15 cellular contexts compared by ENCODE assay signal in the genomic region with DNA sequence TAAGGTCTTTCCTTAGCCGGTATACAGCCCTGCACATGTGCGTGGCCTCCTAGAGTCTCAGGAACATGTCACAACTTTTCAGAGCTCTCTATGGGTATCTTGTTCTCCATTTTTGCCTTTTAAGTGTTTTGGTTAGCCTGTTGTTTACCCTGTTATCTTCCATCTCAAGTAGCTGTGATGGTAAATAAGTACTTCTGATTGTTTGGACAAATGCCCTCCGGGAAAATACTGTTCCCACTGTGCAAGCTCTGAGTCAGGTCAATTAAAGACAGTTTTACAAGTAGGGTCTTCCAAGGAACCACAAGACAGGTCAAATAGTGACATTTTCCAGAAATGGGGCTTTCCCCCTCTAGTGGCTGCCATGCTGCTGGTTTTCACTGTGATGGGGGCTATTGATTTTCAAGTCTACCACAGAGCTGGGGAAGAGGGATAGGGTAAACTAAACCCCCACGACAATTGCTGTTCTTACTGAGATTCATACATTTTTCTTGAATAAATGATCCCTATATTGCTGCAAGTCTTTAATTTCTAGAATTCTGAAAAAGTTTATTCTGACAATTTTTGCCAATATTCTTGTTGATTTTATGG. TPM values are rescaled to one million over a fixed set of nuclear protein-coding genes. Genes with fewer than 3 reads are reported as not detected.
DNase-seq lines count a peak whose midpoint lies in the region; ATAC-seq and TF ChIP-seq lines count a peak whose summit lies in the region.
"Had no signal": no experiment of that assay in that cellular context is flagged by ENCODE, and none has a peak within 500 bp of the region (broad histone marks: within the 10 kb centered on the region; RNA-seq: fewer than 3 reads in every experiment).

No MANE protein-coding gene starts in this region.

- H2AFZ ChIP-seq in hepatocyte: peak overlapping the region; percentile 37

- ATAC-seq in RWPE2 (ENCODE audit: low read depth): no peak
- ATAC-seq in natural killer cell treated with Interleukin-12 subunit alpha and Interleukin-12 subunit beta and Interleukin-15 and Interleukin-18, amount 100 ng/mL, for 72 hours: no peak
- ATAC-seq: effector memory CD8-positive, alpha-beta T cell had no signal

- H3K79me2 ChIP-seq in hepatocyte: peaks cover 3% of the 10 kb centered on the region

- 38% methylated on average over 4 of the region's 4 CpGs for WGBS in hepatocyte (ENCODE audit: low lambda C conversion rate, missing lambda C conversion rate)

- in situ Hi-C loops in HAP-1 (cut with MboI; ENCODE audit: low sequenced_read_pairs): no loop called here

- CTCF ChIA-PET in Caco-2 (lab: Charles Lee): interaction anchor here (0.6 to 1.6 kb wide), 3 partner anchors 32 to 58 kb away, joined by 3 to 12 read pairs (median 3); no protein-coding TSS in a partner anchor
- CTCF ChIA-PET in activated naive CD4-positive, alpha-beta T cell treated with anti-CD3 and anti-CD28 coated beads for 36 hours (lab: Charles Lee): interaction anchor here (0.7 to 0.9 kb wide), 2 partner anchors 91 to 134 kb away, joined by 3 read pairs; no protein-coding TSS in a partner anchor

- intact Hi-C loops in Caco-2 (cut with micrococcal nuclease; ENCODE audit: unreplicated experiment): no loop called here
- intact Hi-C loops in activated naive CD4-positive, alpha-beta T cell treated with anti-CD3 and anti-CD28 coated beads for 36 hours (cut with micrococcal nuclease): no loop called here

- no peaks in the 10 kb centered on the region for H3K27me3 Mint-ChIP-seq in Caco-2 (ENCODE audit: insufficient read depth, unreplicated experiment)
- no peaks in the 10 kb centered on the region for H3K27me3 Mint-ChIP-seq in activated naive CD4-positive, alpha-beta T cell treated with anti-CD3 and anti-CD28 coated beads for 36 hours (ENCODE audit: low read depth)
- peaks cover 0 to 2% of the 10 kb centered on the region in 2 donors for H3K27me3 Mint-ChIP-seq in natural killer cell treated with Interleukin-12 subunit alpha and Interleukin-12 subunit beta and Interleukin-15 and Interleukin-18, amount 100 ng/mL, for 72 hours
- H3K27me3 Mint-ChIP-seq: effector memory CD8-positive, alpha-beta T cell; memory B cell had no signal

- H3K4me1 ChIP-seq in Caco-2 (peaks cover 2% of the 10 kb centered on the region), HAP-1 (peaks cover 18% of the 10 kb centered on the region), RWPE2 (ENCODE audit: insufficient read depth, poor library complexity, severe bottlenecking) (peaks cover 17% of the 10 kb centered on the region), hepatocyte (ENCODE audit: insufficient read depth) (peaks cover 6% of the 10 kb centered on the region)

- BruUV-seq in Caco-2 (replicated peaks; lab: Mats Ljungman, UMichigan): no TSS peak

- no peak overlapping the region for H3K4me2 ChIP-seq in hepatocyte

- no peak overlapping the region for H3K27ac Mint-ChIP-seq in Caco-2 (ENCODE audit: unreplicated experiment)
- no peak overlapping the region for H3K27ac Mint-ChIP-seq in activated naive CD4-positive, alpha-beta T cell treated with anti-CD3 and anti-CD28 coated beads for 36 hours
- no peak overlapping the region for H3K27ac Mint-ChIP-seq in natural killer cell treated with Interleukin-12 subunit alpha and Interleukin-12 subunit beta and Interleukin-15 and Interleukin-18, amount 100 ng/mL, for 72 hours

- no peaks in the 10 kb centered on the region for H4K20me1 ChIP-seq in hepatocyte (ENCODE audit: insufficient read depth, poor library complexity, severe bottlenecking)

- H3K9me3 ChIP-seq in Caco-2: no peaks in the 10 kb centered on the region
- no peaks in the 10 kb centered on the region for H3K9me3 ChIP-seq in HAP-1
- no peaks in the 10 kb centered on the region for H3K9me3 ChIP-seq in RWPE2 (ENCODE audit: severe bottlenecking)
- H3K9me3 ChIP-seq in hepatocyte (ENCODE audit: low read depth): no peaks in the 10 kb centered on the region

- H3K4me3 ChIP-seq in Caco-2 (ENCODE audit: low read depth, low read length) (no peak overlapping the region), HAP-1 (no peak overlapping the region), RWPE2 (ENCODE audit: severe bottlenecking) (no peak overlapping the region), hepatocyte (no peak overlapping the region)

- H3K36me3 ChIP-seq in Caco-2 (ENCODE audit: control insufficient read depth, insufficient read depth, low read length) (no peaks in the 10 kb centered on the region), HAP-1 (replicated peaks) (no peaks in the 10 kb centered on the region), RWPE2 (ENCODE audit: low read depth) (no peaks in the 10 kb centered on the region), hepatocyte (replicated peaks; ENCODE audit: insufficient read depth, low read depth) (no peaks in the 10 kb centered on the region)

- POLR2A ChIA-PET in Caco-2 (lab: Charles Lee): no interaction called here

- peak in 1 of 2 experiments; percentile 25 for DNase-seq in Caco-2
- peak; percentile 24 to 36 for DNase-seq in HAP-1 (ENCODE audit: low spot score in 2 of 2)
- DNase-seq in RWPE2 (ENCODE audit: low spot score): no peak
- DNase-seq in hepatocyte (ENCODE audit: low spot score): no peak
- no peak for DNase-seq in activated naive CD4-positive, alpha-beta T cell treated with anti-CD3 and anti-CD28 coated beads for 36 hours
- DNase-seq in natural killer cell treated with Interleukin-12 subunit alpha and Interleukin-12 subunit beta and Interleukin-15 and Interleukin-18, amount 100 ng/mL, for 72 hours (ENCODE audit: low spot score): no peak
- no peak for DNase-seq in NCI-H2107 treated with DMSO at 0.1 percent for 48 hours (lab: John Stamatoyannopoulos, UW; ENCODE audit: unreplicated experiment)
- DNase-seq in NCI-H2081 (lab: John Stamatoyannopoulos, UW): no peak
- DNase-seq: amniotic stem cell; DMS153; effector memory CD8-positive, alpha-beta T cell; NCI-H2029 treated with DMSO at 0.1 percent for 48 hours; posterior cingulate gyrus; stimulated activated CD4-positive, alpha-beta T cell treated with anti-CD3 and anti-CD28 coated beads, Interleukin-4, amount 100 ng/mL, for 4 hours had no signal

- H3K9me2 ChIP-seq in hepatocyte (replicated peaks; ENCODE audit: insufficient read depth): no peaks in the 10 kb centered on the region

- H3K9me3 Mint-ChIP-seq in Caco-2 (ENCODE audit: unreplicated experiment): no peaks in the 10 kb centered on the region
- H3K9me3 Mint-ChIP-seq in activated naive CD4-positive, alpha-beta T cell treated with anti-CD3 and anti-CD28 coated beads for 36 hours: no peaks in the 10 kb centered on the region
- no peaks in the 10 kb centered on the region for H3K9me3 Mint-ChIP-seq in natural killer cell treated with Interleukin-12 subunit alpha and Interleukin-12 subunit beta and Interleukin-15 and Interleukin-18, amount 100 ng/mL, for 72 hours
- H3K9me3 Mint-ChIP-seq: effector memory CD8-positive, alpha-beta T cell; memory B cell had no signal

- H3K27ac ChIP-seq in RWPE2 (ENCODE audit: poor library complexity, severe bottlenecking) (no peak overlapping the region), hepatocyte (peak overlapping the region; percentile 31)

- H3K27me3 ChIP-seq in Caco-2 (replicated peaks; ENCODE audit: control insufficient read depth, insufficient read depth, low read length): no peaks in the 10 kb centered on the region
- no peaks in the 10 kb centered on the region for H3K27me3 ChIP-seq in HAP-1 (ENCODE audit: low read depth)
- H3K27me3 ChIP-seq in RWPE2 (ENCODE audit: insufficient read depth, poor library complexity, severe bottlenecking): no peaks in the 10 kb centered on the region
- no peaks in the 10 kb centered on the region for H3K27me3 ChIP-seq in hepatocyte

- peak; percentile 30 to 64 for TF ChIP-seq CTCF in Caco-2 (IDR thresholded peaks at IDR 0.05; ENCODE audit: insufficient read depth in 1 of 2, low read depth in 1 of 2, low read length in 1 of 2, severe bottlenecking in 1 of 2, unreplicated experiment in 1 of 2)
- TF ChIP-seq CTCF in RWPE2 (IDR thresholded peaks at IDR 0.05; ENCODE audit: poor library complexity, severe bottlenecking): peak; percentile 23
- peak; percentile 17 for TF ChIP-seq CTCF in hepatocyte (IDR thresholded peaks at IDR 0.05; ENCODE audit: poor library complexity)

- no peak overlapping the region for H3K4me3 Mint-ChIP-seq in Caco-2 (ENCODE audit: unreplicated experiment)
- no peak overlapping the region for H3K4me3 Mint-ChIP-seq in activated naive CD4-positive, alpha-beta T cell treated with anti-CD3 and anti-CD28 coated beads for 36 hours
- H3K4me3 Mint-ChIP-seq in natural killer cell treated with Interleukin-12 subunit alpha and Interleukin-12 subunit beta and Interleukin-15 and Interleukin-18, amount 100 ng/mL, for 72 hours: no peak overlapping the region
- H3K4me3 Mint-ChIP-seq: effector memory CD8-positive, alpha-beta T cell; memory B cell had no signal

- peaks cover 10% of the 10 kb centered on the region for H3K36me3 Mint-ChIP-seq in Caco-2 (ENCODE audit: insufficient read depth, unreplicated experiment)
- no peaks in the 10 kb centered on the region for H3K36me3 Mint-ChIP-seq in activated naive CD4-positive, alpha-beta T cell treated with anti-CD3 and anti-CD28 coated beads for 36 hours (ENCODE audit: low read depth)
- no peaks in the 10 kb centered on the region for H3K36me3 Mint-ChIP-seq in natural killer cell treated with Interleukin-12 subunit alpha and Interleukin-12 subunit beta and Interleukin-15 and Interleukin-18, amount 100 ng/mL, for 72 hours

- no peaks in the 10 kb centered on the region for H3K4me1 Mint-ChIP-seq in Caco-2 (ENCODE audit: low read depth, unreplicated experiment)
- peaks cover 22% of the 10 kb centered on the region for H3K4me1 Mint-ChIP-seq in activated naive CD4-positive, alpha-beta T cell treated with anti-CD3 and anti-CD28 coated beads for 36 hours (ENCODE audit: low read depth)
- peaks cover 9 to 12% of the 10 kb centered on the region in 2 donors for H3K4me1 Mint-ChIP-seq in natural killer cell treated with Interleukin-12 subunit alpha and Interleukin-12 subunit beta and Interleukin-15 and Interleukin-18, amount 100 ng/mL, for 72 hours (ENCODE audit: low read depth in 2 of 2)

RNA-seq across cellular contexts. Expression of a gene that starts 4.3 kb away (rescaled TPM):
- 2.1 and 2.6 TPM in 2 replicates for total RNA-seq in Caco-2 (2022)
- total RNA-seq in hepatocyte: 10.0 TPM in 2 replicates
- 11.4 and 12.1 TPM in 2 replicates for polyA plus RNA-seq in hepatocyte
- total RNA-seq in activated naive CD4-positive, alpha-beta T cell treated with anti-CD3 and anti-CD28 coated beads for 36 hours: 1 to 10 TPM; 5.1 to 5.5 TPM
- 1 to 10 TPM; 2.3 to 3.1 TPM for total RNA-seq in natural killer cell treated with Interleukin-12 subunit alpha and Interleukin-12 subunit beta and Interleukin-15 and Interleukin-18, amount 100 ng/mL, for 72 hours

Comparison
In these comparisons a context has a peak if more than half of its experiments do, and no peak if none do; other contexts are left out.
1. DNase-seq: peak in HAP-1 (2 of 2); none in RWPE2 (single experiment), hepatocyte (single experiment), activated naive CD4-positive, alpha-beta T cell treated with anti-CD3 and anti-CD28 coated beads for 36 hours (single experiment), natural killer cell treated with Interleukin-12 subunit alpha and Interleukin-12 subunit beta and Interleukin-15 and Interleukin-18, amount 100 ng/mL, for 72 hours (single experiment), NCI-H2107 treated with DMSO at 0.1 percent for 48 hours (single experiment) and NCI-H2081 (0 of 2).
2. Peak in every context shown above with its lines, with median percentiles within 50 percentile points of each other: CTCF ChIP-seq.